In genomic region chr15:74295800-74296199, GRCh38 we compare ENCODE assay signal across 1 cellular context.
TF ChIP-seq lines count a peak whose summit lies in the region.

No MANE protein-coding gene starts in this region.

TF ChIP-seq in WTC11, 78 proteins besides CTCF, POLR2A, EP300 and RAD21 (continued from another document):
- TF ChIP-seq ARID4B (CRISPR knock-in tag; IDR thresholded peaks at IDR 0.05; ENCODE audit: borderline replicate concordance) = no peak
- no peak for TF ChIP-seq ZNF423 (CRISPR knock-in tag; IDR thresholded peaks at IDR 0.05)
- TF ChIP-seq MLX (CRISPR knock-in tag; IDR thresholded peaks at IDR 0.05) = no peak
- no peak for TF ChIP-seq GABPB1 (CRISPR knock-in tag; IDR thresholded peaks at IDR 0.05)
- TF ChIP-seq AFF4 (CRISPR knock-in tag; IDR thresholded peaks at IDR 0.05; ENCODE audit: borderline replicate concordance) = no peak
- TF ChIP-seq ZNF317 (CRISPR knock-in tag; IDR thresholded peaks at IDR 0.05; ENCODE audit: borderline replicate concordance, low read depth) = no peak
- no peak for TF ChIP-seq HMGA2 (CRISPR knock-in tag; IDR thresholded peaks at IDR 0.05)
- no peak for TF ChIP-seq TEAD1 (CRISPR knock-in tag; IDR thresholded peaks at IDR 0.05)
- TF ChIP-seq ZNF219 (CRISPR knock-in tag; IDR thresholded peaks at IDR 0.05; ENCODE audit: borderline replicate concordance) = no peak
- no peak for TF ChIP-seq NR1H2 (CRISPR knock-in tag; IDR thresholded peaks at IDR 0.05)
- TF ChIP-seq E2F4 (CRISPR knock-in tag; IDR thresholded peaks at IDR 0.05; ENCODE audit: borderline replicate concordance, low read depth) = no peak
- no peak for TF ChIP-seq ZNF532 (CRISPR knock-in tag; IDR thresholded peaks at IDR 0.05; ENCODE audit: borderline replicate concordance)
- TF ChIP-seq KAT7 (CRISPR knock-in tag; IDR thresholded peaks at IDR 0.05; ENCODE audit: borderline replicate concordance) = no peak
